ENCODE assay signal across 8 cellular contexts in the genomic region with DNA sequence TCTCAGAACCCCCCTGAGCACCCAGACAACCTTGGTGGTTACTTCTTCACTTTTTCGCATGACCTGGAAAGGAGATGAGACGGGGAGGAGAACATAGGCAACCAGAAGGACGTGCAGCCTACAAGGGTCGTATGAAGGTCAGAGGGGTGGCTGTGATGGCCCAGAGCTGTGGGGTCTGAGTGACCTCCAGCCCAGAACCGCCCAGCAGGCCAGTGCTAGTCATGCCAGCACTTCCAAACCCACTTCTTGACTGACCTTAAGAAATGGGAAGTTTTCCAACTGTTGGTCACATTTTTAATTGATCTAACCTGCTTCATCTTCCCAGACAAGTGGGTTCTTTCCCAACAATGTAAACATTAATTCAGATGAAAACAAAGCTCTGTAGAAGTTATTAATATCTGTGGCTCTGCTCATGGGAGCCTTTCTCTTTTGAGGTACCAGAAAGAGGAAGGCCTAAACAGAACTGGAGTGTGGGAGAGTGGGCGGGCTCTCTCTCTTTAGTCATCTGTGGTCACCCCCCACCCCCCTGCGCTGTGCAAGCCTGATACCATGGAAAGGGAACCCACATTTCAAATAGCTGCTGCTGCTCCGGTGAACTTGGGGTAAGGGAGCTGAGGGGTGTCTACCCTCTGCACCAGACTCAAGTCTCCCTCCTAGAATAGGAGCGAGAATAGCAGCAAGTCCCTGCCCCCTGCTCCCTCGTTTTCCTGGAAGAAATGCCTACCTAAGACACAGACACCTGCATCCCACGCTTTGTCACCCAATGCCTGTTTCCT.
A peak's percentile ranks its signal among the peaks of the same experiment; 100 is the strongest.
DNase-seq lines count a peak whose midpoint lies in the region; ATAC-seq and TF ChIP-seq lines count a peak whose summit lies in the region.

No MANE protein-coding gene starts in this region.

- peaks cover 77 to 89% of the 10 kb centered on the region in 2 experiments for H3K27me3 ChIP-seq in mesenchymal stem cell (ENCODE audit: control insufficient read depth in 1 of 2, insufficient read depth in 1 of 2, low read length in 2 of 2)

- no peak overlapping the region for H3K4ac ChIP-seq in mesenchymal stem cell (ENCODE audit: low read depth in 1 of 2, low read length in 2 of 2)

- no peak overlapping the region for H2AK5ac ChIP-seq in mesenchymal stem cell (ENCODE audit: low read length, severe bottlenecking)

- H2BK5ac ChIP-seq in mesenchymal stem cell (ENCODE audit: low read depth, low read length, poor library complexity, severe bottlenecking) = no peak overlapping the region

- H3K23ac ChIP-seq in mesenchymal stem cell (ENCODE audit: low read length in 2 of 2) = no peak overlapping the region

- no peaks in the 10 kb centered on the region for H3K36me3 ChIP-seq in mesenchymal stem cell (ENCODE audit: control insufficient read depth in 1 of 2, insufficient read depth in 2 of 2, low read depth in 1 of 2, low read length in 2 of 2)

- no peak overlapping the region for H2BK12ac ChIP-seq in mesenchymal stem cell (ENCODE audit: low read length in 2 of 2)

- peak; percentile 16 for TF ChIP-seq POLR2A in GM19193 (IDR thresholded peaks at IDR 0.05; ENCODE audit: extremely low read depth, insufficient read depth, insufficient read length)

- no peak overlapping the region for H3K27ac ChIP-seq in mesenchymal stem cell (ENCODE audit: low read length, poor library complexity, severe bottlenecking)

- H3K18ac ChIP-seq in mesenchymal stem cell (ENCODE audit: low read depth in 1 of 2, low read length in 2 of 2) = no peak overlapping the region

- H2AFZ ChIP-seq in mesenchymal stem cell (ENCODE audit: low read depth, low read length) = no peak overlapping the region

- no peak overlapping the region for H4K91ac ChIP-seq in mesenchymal stem cell (ENCODE audit: low read length)

- H3K9me3 ChIP-seq in mesenchymal stem cell (ENCODE audit: control insufficient read depth, low read length) = no peaks in the 10 kb centered on the region

- H3K4me1 ChIP-seq in mesenchymal stem cell (ENCODE audit: control insufficient read depth, insufficient read depth, low read depth, low read length) = peaks cover 8% of the 10 kb centered on the region

- H3K4me3 ChIP-seq in mesenchymal stem cell (ENCODE audit: insufficient read depth in 1 of 2, low read depth in 1 of 2, low read length in 2 of 2) = no peak overlapping the region

- no peak overlapping the region for H2BK15ac ChIP-seq in mesenchymal stem cell (ENCODE audit: low read depth, poor library complexity, severe bottlenecking)

- H4K8ac ChIP-seq in mesenchymal stem cell (ENCODE audit: low read length) = no peak overlapping the region

- no peak overlapping the region for H2BK120ac ChIP-seq in mesenchymal stem cell (ENCODE audit: low read depth, low read length)

- no peak overlapping the region for H3K14ac ChIP-seq in mesenchymal stem cell (ENCODE audit: low read length in 2 of 2)

- H3K4me2 ChIP-seq in mesenchymal stem cell (ENCODE audit: low read length, poor library complexity, severe bottlenecking) = no peak overlapping the region

- WGBS in mesenchymal stem cell = 83% methylated on average over 10 of the region's 11 CpGs

- DNase-seq in T-helper 9 cell = peak; percentile 44
- peak; percentile 28 for DNase-seq in central memory CD4-positive, alpha-beta T cell
- DNase-seq in stimulated activated CD4-positive, alpha-beta T cell treated with anti-CD3 and anti-CD28 coated beads, Interleukin-1b, Interleukin-23, amount 100 ng/mL, for 24 hours (ENCODE audit: low read depth in 4 of 4, low spot score in 1 of 4) = peak in 3 of 4 experiments; percentile 58 to 85 (median 64)
- no peak for DNase-seq in cerebellar nuclear complex (lab: John Stamatoyannopoulos, UW)
- DNase-seq in mesenchymal stem cell = no peak
- DNase-seq in ACHN = no peak

- no peak for ATAC-seq in GM21717 (IDR thresholded peaks at IDR 0.05; ENCODE audit: unreplicated experiment)

- no peak overlapping the region for H3K9ac ChIP-seq in mesenchymal stem cell (ENCODE audit: low read length)

- H3K79me1 ChIP-seq in mesenchymal stem cell (replicated peaks; ENCODE audit: low read length, poor library complexity, severe bottlenecking) = no peaks in the 10 kb centered on the region

- in situ Hi-C loops in ACHN (cut with HindIII; ENCODE audit: low pct_ligation_motif_present, low pct_unique_long_range_greater_than_20kb, low sequenced_read_pairs) = no loop called here

Comparison
In these comparisons a context has a peak if more than half of its experiments do, and no peak if none do; other contexts are left out.
1. DNase-seq: peak in T-helper 9 cell (single experiment), central memory CD4-positive, alpha-beta T cell (single experiment) and stimulated activated CD4-positive, alpha-beta T cell treated with anti-CD3 and anti-CD28 coated beads, Interleukin-1b, Interleukin-23, amount 100 ng/mL, for 24 hours (3 of 4); none in cerebellar nuclear complex (0 of 2), mesenchymal stem cell (single experiment) and ACHN (single experiment).